ENCODE assay signal across 8 cellular contexts in genomic region chr6:39724787-39725631, GRCh38. TPM values are rescaled to one million over a fixed set of nuclear protein-coding genes. Genes with fewer than 3 reads are reported as not detected.
A peak's percentile ranks its signal among the peaks of the same experiment; 100 is the strongest.
DNase-seq lines count a peak whose midpoint lies in the region; ATAC-seq and TF ChIP-seq lines count a peak whose summit lies in the region.

A gene with protein sequence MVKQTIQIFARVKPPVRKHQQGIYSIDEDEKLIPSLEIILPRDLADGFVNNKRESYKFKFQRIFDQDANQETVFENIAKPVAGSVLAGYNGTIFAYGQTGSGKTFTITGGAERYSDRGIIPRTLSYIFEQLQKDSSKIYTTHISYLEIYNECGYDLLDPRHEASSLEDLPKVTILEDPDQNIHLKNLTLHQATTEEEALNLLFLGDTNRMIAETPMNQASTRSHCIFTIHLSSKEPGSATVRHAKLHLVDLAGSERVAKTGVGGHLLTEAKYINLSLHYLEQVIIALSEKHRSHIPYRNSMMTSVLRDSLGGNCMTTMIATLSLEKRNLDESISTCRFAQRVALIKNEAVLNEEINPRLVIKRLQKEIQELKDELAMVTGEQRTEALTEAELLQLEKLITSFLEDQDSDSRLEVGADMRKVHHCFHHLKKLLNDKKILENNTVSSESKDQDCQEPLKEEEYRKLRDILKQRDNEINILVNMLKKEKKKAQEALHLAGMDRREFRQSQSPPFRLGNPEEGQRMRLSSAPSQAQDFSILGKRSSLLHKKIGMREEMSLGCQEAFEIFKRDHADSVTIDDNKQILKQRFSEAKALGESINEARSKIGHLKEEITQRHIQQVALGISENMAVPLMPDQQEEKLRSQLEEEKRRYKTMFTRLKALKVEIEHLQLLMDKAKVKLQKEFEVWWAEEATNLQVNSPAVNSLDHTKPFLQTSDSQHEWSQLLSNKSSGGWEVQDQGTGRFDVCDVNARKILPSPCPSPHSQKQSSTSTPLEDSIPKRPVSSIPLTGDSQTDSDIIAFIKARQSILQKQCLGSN (minus strand): TSS chr6:39725408. CDS start chr6:39725310, 98 bp downstream.

- H3K4ac ChIP-seq in trophoblast cell (ENCODE audit: low read depth, low read length), result peak within 1 kb of the TSS; percentile 27

- peak within 1 kb of the TSS; percentile 29 for H3K18ac ChIP-seq in trophoblast cell (ENCODE audit: low read length)

- no peaks in the 10 kb centered on the region; the same call in 1 of the 2 replicates for H3K9me3 ChIP-seq in DOHH2 (ENCODE audit: control insufficient read depth, insufficient read depth, low read length)
- no peaks in the 10 kb centered on the region for H3K9me3 ChIP-seq in MM.1S (replicated peaks; ENCODE audit: insufficient read depth, low read length)
- no peaks in the 10 kb centered on the region for H3K9me3 ChIP-seq in heart right ventricle
- no peaks in the 10 kb centered on the region for H3K9me3 ChIP-seq in trophoblast cell (ENCODE audit: insufficient read depth, low read depth, low read length)
- no peaks in the 10 kb centered on the region for H3K9me3 ChIP-seq in tibial artery

- peak within 1 kb of the TSS; percentile 73 for H4K91ac ChIP-seq in trophoblast cell (ENCODE audit: low read depth, low read length)

- 4 to 5% methylated on average over 52 to 58 of the region's 58 CpGs for WGBS in heart right ventricle, 2 donors
- WGBS in trophoblast cell (ENCODE audit: extremely low coverage, insufficient coverage, insufficient read length), result no CpG with 5 or more reads among the region's 58 CpGs

- H3K23ac ChIP-seq in trophoblast cell (ENCODE audit: low read length), result no peak within 1 kb of the TSS

- H4K8ac ChIP-seq in trophoblast cell (ENCODE audit: low read depth, low read length), result peak within 1 kb of the TSS; percentile 94

- peaks cover 3% of the 10 kb centered on the region for H3K79me1 ChIP-seq in trophoblast cell (ENCODE audit: low read length)

- peak within 1 kb of the TSS; percentile 73 for H3K14ac ChIP-seq in trophoblast cell (ENCODE audit: low read length)

- no peaks in the 10 kb centered on the region for H3K79me2 ChIP-seq in DOHH2 (ENCODE audit: control insufficient read depth, low read length)
- no peaks in the 10 kb centered on the region for H3K79me2 ChIP-seq in MM.1S (ENCODE audit: low read length)
- H3K79me2 ChIP-seq in trophoblast cell (ENCODE audit: control insufficient read depth, insufficient read depth, low read length, poor library complexity), result peaks cover 2% of the 10 kb centered on the region

- no peak within 1 kb of the TSS for H3K27ac ChIP-seq in DOHH2 (ENCODE audit: low read depth, low read length)
- no peak within 1 kb of the TSS for H3K27ac ChIP-seq in MM.1S (ENCODE audit: low read length)
- H3K27ac ChIP-seq in heart right ventricle, result peak within 1 kb of the TSS in 4 of 10 donors; percentile 47 to 75 (median 64)
- no peak within 1 kb of the TSS for H3K27ac ChIP-seq in trophoblast cell (ENCODE audit: low read depth, low read length)
- peak within 1 kb of the TSS; percentile 67 to 74 for H3K27ac ChIP-seq in tibial artery

- no peak within 1 kb of the TSS for H2BK5ac ChIP-seq in trophoblast cell (ENCODE audit: low read depth, low read length, poor library complexity)

- no peaks in the 10 kb centered on the region for H3F3A ChIP-seq in DOHH2 (ENCODE audit: control insufficient read depth, insufficient read depth)
- H3F3A ChIP-seq in MM.1S (ENCODE audit: insufficient read depth, low read length), result no peaks in the 10 kb centered on the region

- H3K36me3 ChIP-seq in DOHH2 (ENCODE audit: control insufficient read depth, low read length) (no peaks in the 10 kb centered on the region), MM.1S (replicated peaks; ENCODE audit: insufficient read depth, low read length) (no peaks in the 10 kb centered on the region), heart right ventricle (no peaks in the 10 kb centered on the region), trophoblast cell (ENCODE audit: control insufficient read depth in 1 of 2, insufficient read depth in 2 of 2, low read length in 2 of 2) (no peaks in the 10 kb centered on the region), tibial artery (no peaks in the 10 kb centered on the region)

- DNase-seq in H4 (ENCODE audit: low spot score) (peak; percentile 92), MM.1S (peak; percentile 91), SKM-1 treated with dmso at 0.1 percent for 144 hours (lab: John Stamatoyannopoulos, UW; ENCODE audit: unreplicated experiment) (peak; percentile 87), amniotic epithelial cell (ENCODE audit: low read depth) (peak; percentile 66), heart right ventricle (peak; percentile 90 to 93), trophoblast cell (peak; percentile 90 to 95), tibial artery (peak; percentile 91 to 96)

- H2AK5ac ChIP-seq in trophoblast cell (ENCODE audit: low read length), result no peak within 1 kb of the TSS

- peak within 1 kb of the TSS; percentile 69 for H4K12ac ChIP-seq in trophoblast cell (ENCODE audit: low read depth, low read length)

- H3K4me1 ChIP-seq in DOHH2 (ENCODE audit: control insufficient read depth, low read length) (peaks cover 9% of the 10 kb centered on the region), MM.1S (ENCODE audit: low read length) (no peaks in the 10 kb centered on the region), heart right ventricle (peaks cover 0 to 7% (median 0%) of the 10 kb centered on the region in 9 donors), trophoblast cell (ENCODE audit: control insufficient read depth in 1 of 2, insufficient read depth in 2 of 2, low read length in 2 of 2) (peaks cover 3% of the 10 kb centered on the region in 2 experiments), tibial artery (peaks cover 0 to 5% (median 1%) of the 10 kb centered on the region in 4 donors)

- H4K20me1 ChIP-seq in DOHH2 (ENCODE audit: control insufficient read depth, insufficient read depth, low read depth, low read length), result no peaks in the 10 kb centered on the region
- no peaks in the 10 kb centered on the region for H4K20me1 ChIP-seq in MM.1S (ENCODE audit: insufficient read depth, low read length)

- ATAC-seq in heart right ventricle, result peak; percentile 99 to 100 (median 100)

- H3K9ac ChIP-seq in MM.1S (ENCODE audit: low read length) (peak within 1 kb of the TSS; percentile 52; the same call in 1 of the 2 replicates), trophoblast cell (ENCODE audit: low read length) (no peak within 1 kb of the TSS)

- TF ChIP-seq CTCF in DOHH2 (IDR thresholded peaks at IDR 0.05; ENCODE audit: low read depth, low read length, poor library complexity, severe bottlenecking), result no peak
- no peak for TF ChIP-seq CTCF in MM.1S (IDR thresholded peaks at IDR 0.05; ENCODE audit: low read length)
- TF ChIP-seq CTCF in heart right ventricle (IDR thresholded peaks at IDR 0.05), result peak in 1 of 9 donors; percentile 28
- peak in 1 of 2 experiments; percentile 8 for TF ChIP-seq CTCF in tibial artery (IDR thresholded peaks at IDR 0.05)

- H2BK12ac ChIP-seq in trophoblast cell (ENCODE audit: low read length), result peak within 1 kb of the TSS; percentile 54

- H3K27me3 ChIP-seq in DOHH2 (ENCODE audit: control insufficient read depth, low read length) (peaks cover 9% of the 10 kb centered on the region), MM.1S (replicated peaks; ENCODE audit: insufficient read depth, low read length) (no peaks in the 10 kb centered on the region), heart right ventricle (no peaks in the 10 kb centered on the region), trophoblast cell (ENCODE audit: insufficient read depth, low read length) (no peaks in the 10 kb centered on the region), tibial artery (no peaks in the 10 kb centered on the region)

- H2AFZ ChIP-seq in MM.1S (ENCODE audit: low read length) (peak within 1 kb of the TSS; percentile 99), trophoblast cell (ENCODE audit: insufficient read depth, low read length, poor library complexity) (peak within 1 kb of the TSS; percentile 97)

- peak within 1 kb of the TSS; percentile 83 for H3K4me2 ChIP-seq in DOHH2 (ENCODE audit: low read length)
- H3K4me2 ChIP-seq in MM.1S (ENCODE audit: low read depth, low read length), result peak within 1 kb of the TSS; percentile 77
- H3K4me2 ChIP-seq in trophoblast cell (ENCODE audit: low read length), result peak within 1 kb of the TSS; percentile 85

- intact Hi-C loops in heart right ventricle (cut with DNase I), result loop anchor here in 2 of 10 donors (5.0 to 10.0 kb wide), 2 partner anchors 62 to 350 kb away; no protein-coding TSS in a partner anchor
- intact Hi-C loops in tibial artery (cut with DNase I; ENCODE audit: low total_unique reads), result loop anchor here (10.0 kb wide), 1 partner anchor 50 kb away; no protein-coding TSS in a partner anchor

- peak within 1 kb of the TSS; percentile 63 for H2BK120ac ChIP-seq in trophoblast cell (ENCODE audit: insufficient read depth, low read length, poor library complexity)

- peak within 1 kb of the TSS; percentile 78 for H3K4me3 ChIP-seq in DOHH2 (ENCODE audit: low read length)
- H3K4me3 ChIP-seq in MM.1S (ENCODE audit: low read length), result peak within 1 kb of the TSS; percentile 75
- peak within 1 kb of the TSS; percentile 55 to 89 (median 78) for H3K4me3 ChIP-seq in heart right ventricle
- H3K4me3 ChIP-seq in trophoblast cell (ENCODE audit: low read depth, low read length), result peak within 1 kb of the TSS; percentile 84
- peak within 1 kb of the TSS; percentile 68 to 98 for H3K4me3 ChIP-seq in tibial artery

- no peaks in the 10 kb centered on the region for H3K9me2 ChIP-seq in DOHH2 (replicated peaks; ENCODE audit: control insufficient read depth, low read length)
- H3K9me2 ChIP-seq in MM.1S (replicated peaks; ENCODE audit: insufficient read depth, low read length), result no peaks in the 10 kb centered on the region

RNA-seq across cellular contexts. Expression of the gene that starts here (rescaled TPM):
- 2.0 and 2.2 TPM in 2 replicates for total RNA-seq in H4 (2014; rRNA removed; shearing (Covaris generic))
- 1 to 10 TPM in 1 of 10 donors, under 1 TPM in 8, not detected in 1; 0.28 to 1.6 (median 0.45) TPM for total RNA-seq in heart right ventricle
- polyA plus RNA-seq in heart right ventricle, result under 1 TPM in 1 of 2 donors, not detected in 1; 0.01 TPM
- polyA plus RNA-seq in trophoblast cell (2013), result 0.37 and 0.45 TPM in 2 replicates

Comparison
In these comparisons a context has a peak if more than half of its experiments do, and no peak if none do; other contexts are left out.
1. H3K27ac ChIP-seq: peak in tibial artery (2 of 2); none in DOHH2 (single experiment), MM.1S (single experiment) and trophoblast cell (single experiment).
2. Peak in every context shown above with its lines, with median percentiles within 50 percentile points of each other: H3K4me2 ChIP-seq, H3K4me3 ChIP-seq and DNase-seq.